ENCODE assay signal across 19 cellular contexts in genomic region chr6:27517238-27517637, GRCh38.
"Had no signal": no experiment of that assay in that cellular context is flagged by ENCODE, and none has a peak within 500 bp of the region (broad histone marks: within the 10 kb centered on the region; RNA-seq: fewer than 3 reads in every experiment).

No MANE protein-coding gene starts in this region.

- H3K27ac Mint-ChIP-seq: effector memory CD8-positive, alpha-beta T cell had no signal

- H3K27ac ChIP-seq: epithelial cell of prostate, esophagus muscularis mucosa, hepatocyte, right atrium auricular region, stomach, thoracic aorta, transverse colon had no signal

- DNase-seq: effector memory CD8-positive, alpha-beta T cell; head of caudate nucleus; kidney; left cardiac atrium; left ventricle myocardium superior; mesenchymal stem cell; midbrain; ovary; small intestine; stimulated activated CD4-positive, alpha-beta T cell treated with anti-CD3 and anti-CD28 coated beads, Interleukin-12 subunit alpha, Interleukin-12 subunit beta, amount 100 ng/mL, for 4 hours; stimulated activated naive CD4-positive, alpha-beta T cell; stomach; substantia nigra; transverse colon had no signal

- H3K27me3 ChIP-seq: ovary, right atrium auricular region had no signal

- H3K9me3 Mint-ChIP-seq: effector memory CD8-positive, alpha-beta T cell had no signal

- H3K4me3 Mint-ChIP-seq: effector memory CD8-positive, alpha-beta T cell had no signal

- ATAC-seq: effector memory CD8-positive, alpha-beta T cell; left cardiac atrium; left ventricle myocardium superior had no signal

- H3K9me3 ChIP-seq: esophagus muscularis mucosa, ovary, right atrium auricular region, stomach, thoracic aorta, transverse colon had no signal
